In genomic region chr13:111858571-111858970, GRCh38 we compare ENCODE assay signal across 29 cellular contexts.
"Had no signal": no experiment of that assay in that cellular context is flagged by ENCODE, and none has a peak within 500 bp of the region (broad histone marks: within the 10 kb centered on the region; RNA-seq: fewer than 3 reads in every experiment).

No MANE protein-coding gene starts in this region.

- H3K9me3 ChIP-seq: ovary, psoas muscle, right lobe of liver, thoracic aorta, thyroid gland, upper lobe of right lung, uterus had no signal

- H3K36me3 ChIP-seq: ovary, right lobe of liver, sigmoid colon, stomach, thoracic aorta, thyroid gland, tibial nerve, upper lobe of right lung, uterus had no signal

- ATAC-seq: naive thymus-derived CD8-positive, alpha-beta T cell; natural killer cell treated with Interleukin-12 subunit alpha and Interleukin-12 subunit beta and Interleukin-15 and Interleukin-18, amount 100 ng/mL, for 72 hours; psoas muscle; right cardiac atrium; right lobe of liver; stimulated activated effector memory CD8-positive, alpha-beta T cell treated with anti-CD3 and anti-CD28 coated beads, Interleukin-12 subunit alpha, Interleukin-12 subunit beta, amount 100 ng/mL, for 72 hours; upper lobe of right lung had no signal

- H3K27ac Mint-ChIP-seq: naive B cell; naive thymus-derived CD8-positive, alpha-beta T cell; natural killer cell treated with Interleukin-12 subunit alpha and Interleukin-12 subunit beta and Interleukin-15 and Interleukin-18, amount 100 ng/mL, for 72 hours; nephron progenitor cell; progenitor cell of endocrine pancreas; stimulated activated effector memory CD8-positive, alpha-beta T cell treated with anti-CD3 and anti-CD28 coated beads, Interleukin-12 subunit alpha, Interleukin-12 subunit beta, amount 100 ng/mL, for 72 hours; stimulated activated naive CD8-positive, alpha-beta T cell treated with anti-CD3 and anti-CD28 coated beads, Interleukin-15, Interleukin-2, amounts not matched to agents 100 ng/mL and 50 ng/mL, for 24 hours had no signal

- H3K4me3 Mint-ChIP-seq: naive B cell; naive thymus-derived CD8-positive, alpha-beta T cell; natural killer cell treated with Interleukin-12 subunit alpha and Interleukin-12 subunit beta and Interleukin-15 and Interleukin-18, amount 100 ng/mL, for 72 hours; nephron progenitor cell; neural crest cell; stimulated activated effector memory CD8-positive, alpha-beta T cell treated with anti-CD3 and anti-CD28 coated beads, Interleukin-12 subunit alpha, Interleukin-12 subunit beta, amount 100 ng/mL, for 72 hours; stimulated activated naive CD8-positive, alpha-beta T cell treated with anti-CD3 and anti-CD28 coated beads, Interleukin-15, Interleukin-2, amounts not matched to agents 100 ng/mL and 50 ng/mL, for 24 hours had no signal

- DNase-seq: naive B cell; naive thymus-derived CD8-positive, alpha-beta T cell; nephron progenitor cell; occipital lobe; ovary; posterior cingulate gyrus; psoas muscle; right cardiac atrium; sigmoid colon; small intestine; stimulated activated CD4-positive, alpha-beta T cell treated with anti-CD3 and anti-CD28 coated beads, Interleukin-15, amount 100 ng/mL, for 24 hours; stimulated activated CD4-positive, alpha-beta T cell treated with anti-CD3 and anti-CD28 coated beads, Interleukin-2, amount 100 ng/mL, for 24 hours; stimulated activated CD4-positive, alpha-beta T cell treated with anti-CD3 and anti-CD28 coated beads, Interleukin-2, amount 100 ng/mL, for 48 hours; stimulated activated CD4-positive, alpha-beta T cell treated with anti-CD3 and anti-CD28 coated beads, Interleukin-4, amount 100 ng/mL, for 24 hours; stimulated activated naive CD4-positive, alpha-beta T cell; stomach; thyroid gland; trophoblast cell; upper lobe of right lung; uterus had no signal

- H3K4me1 ChIP-seq: parathyroid adenoma, psoas muscle, right lobe of liver, sigmoid colon, stomach, tibial nerve, upper lobe of right lung, uterus had no signal

- H3K4me1 Mint-ChIP-seq: naive thymus-derived CD8-positive, alpha-beta T cell; stimulated activated effector memory CD8-positive, alpha-beta T cell treated with anti-CD3 and anti-CD28 coated beads, Interleukin-12 subunit alpha, Interleukin-12 subunit beta, amount 100 ng/mL, for 72 hours had no signal

- H3K9me3 Mint-ChIP-seq: natural killer cell treated with Interleukin-12 subunit alpha and Interleukin-12 subunit beta and Interleukin-15 and Interleukin-18, amount 100 ng/mL, for 72 hours; neural crest cell had no signal

- H3K27ac ChIP-seq: ovary, parathyroid adenoma, psoas muscle, right lobe of liver, sigmoid colon, stomach, thoracic aorta, thyroid gland, tibial nerve, upper lobe of right lung, uterus had no signal

- H3K27me3 ChIP-seq: ovary, right lobe of liver, thyroid gland, tibial nerve, upper lobe of right lung, uterus had no signal

- H3K36me3 Mint-ChIP-seq: naive thymus-derived CD8-positive, alpha-beta T cell; natural killer cell treated with Interleukin-12 subunit alpha and Interleukin-12 subunit beta and Interleukin-15 and Interleukin-18, amount 100 ng/mL, for 72 hours; stimulated activated effector memory CD8-positive, alpha-beta T cell treated with anti-CD3 and anti-CD28 coated beads, Interleukin-12 subunit alpha, Interleukin-12 subunit beta, amount 100 ng/mL, for 72 hours had no signal

- H3K27me3 Mint-ChIP-seq: stimulated activated naive CD8-positive, alpha-beta T cell treated with anti-CD3 and anti-CD28 coated beads, Interleukin-15, Interleukin-2, amounts not matched to agents 100 ng/mL and 50 ng/mL, for 24 hours had no signal

- H3K4me3 ChIP-seq: ovary, psoas muscle, right lobe of liver, sigmoid colon, stomach, thoracic aorta, thyroid gland, tibial nerve, upper lobe of right lung, uterus had no signal
